Comparison of ENCODE assay signal across 8 cellular contexts in the genomic region with DNA sequence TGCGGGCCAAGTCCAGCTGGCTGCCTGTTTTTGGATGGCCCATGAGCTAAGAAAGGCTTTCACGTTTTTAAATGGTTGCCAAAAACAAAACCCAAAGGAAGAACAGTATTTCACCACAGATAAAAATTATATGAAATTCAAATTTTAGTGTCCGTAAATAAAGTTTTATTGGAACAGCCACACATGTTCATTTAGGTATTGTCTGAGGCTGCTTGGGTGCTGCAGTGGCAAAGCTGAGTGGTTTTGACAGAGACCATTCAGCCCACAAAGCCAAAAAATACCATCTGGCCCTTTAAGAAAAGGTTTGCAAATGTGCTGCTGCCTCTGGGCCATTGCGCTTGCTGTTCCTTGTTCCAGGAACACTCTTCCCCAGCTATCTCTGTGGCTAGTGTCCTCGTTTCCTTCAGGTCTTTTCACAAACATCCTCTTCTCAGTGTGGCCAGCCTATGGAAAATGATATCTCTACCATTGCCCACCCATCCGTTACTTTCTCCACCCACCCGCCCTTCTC.
"Had no signal": no experiment of that assay in that cellular context is flagged by ENCODE, and none has a peak within 500 bp of the region (broad histone marks: within the 10 kb centered on the region; RNA-seq: fewer than 3 reads in every experiment).

No MANE protein-coding gene starts in this region.

- FAIRE-seq: G401.6, GM12878, GM12891, GM12892, GM18507, GM19239 had no signal

- ATAC-seq: GM12878 had no signal

- H3K4me3 ChIP-seq: GM12878 had no signal

- DNase-seq: GDM1, GF-D8 had no signal
